ENCODE assay signal across 20 cellular contexts in the genomic region with DNA sequence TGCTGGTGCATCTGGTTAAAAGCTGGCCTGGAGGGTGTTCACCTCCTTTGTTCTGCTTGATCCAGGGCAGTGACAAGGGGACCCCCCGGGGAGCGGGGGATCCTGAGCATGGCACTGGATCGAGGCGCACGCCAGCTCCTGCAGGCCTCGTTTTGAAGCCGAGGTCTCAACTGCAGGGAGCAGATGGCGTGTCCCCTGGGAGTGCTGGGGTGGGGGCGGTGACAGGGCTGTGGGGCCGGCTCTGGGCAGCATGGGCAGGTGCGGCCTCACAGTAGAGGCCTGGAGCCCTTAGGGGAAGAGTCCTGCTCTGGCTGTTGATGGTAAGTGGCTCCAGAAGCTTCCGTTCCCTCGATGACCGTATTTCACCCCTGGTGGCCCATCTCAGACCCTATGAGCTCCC. TPM values are rescaled to one million over a fixed set of nuclear protein-coding genes. Genes with fewer than 3 reads are reported as not detected.
DNase-seq lines count a peak whose midpoint lies in the region; ATAC-seq lines count a peak whose summit lies in the region.
"Had no signal": no experiment of that assay in that cellular context is flagged by ENCODE, and none has a peak within 500 bp of the region (broad histone marks: within the 10 kb centered on the region; RNA-seq: fewer than 3 reads in every experiment).

No MANE protein-coding gene starts in this region.

- H3K4me1 Mint-ChIP-seq in effector memory CD8-positive, alpha-beta T cell (ENCODE audit: low read depth in 2 of 2), result peaks cover 8 to 12% of the 10 kb centered on the region in 2 donors

- peak; percentile 79 for DNase-seq in NCI-H1694 treated with DMSO at 0.1 percent for 48 hours (lab: John Stamatoyannopoulos, UW)
- DNase-seq in NCI-H1694 (lab: John Stamatoyannopoulos, UW), result no peak
- DNase-seq in NAMALWA (ENCODE audit: low spot score), result peak; percentile 50
- peak; percentile 81 to 83 for DNase-seq in SJCRH30
- DNase-seq in retina, result peak; percentile 58
- DNase-seq in T1000 (lab: John Stamatoyannopoulos, UW), result no peak
- no peak for DNase-seq in effector memory CD8-positive, alpha-beta T cell
- DNase-seq: CD8-positive, alpha-beta T cell; NCI-H1105 treated with DMSO at 0.1 percent for 48 hours; NCI-H2029 treated with DMSO at 0.1 percent for 48 hours; NCI-H345; NCI-H774; Peyer's patch; T-helper 17 cell had no signal

- H3K4me1 ChIP-seq in SJCRH30, result peaks cover 39% of the 10 kb centered on the region

- H3K36me3 ChIP-seq in SJCRH30, result no peaks in the 10 kb centered on the region
- H3K36me3 ChIP-seq: Peyer's patch had no signal

- H3K9me3 Mint-ChIP-seq in effector memory CD8-positive, alpha-beta T cell, result no peaks in the 10 kb centered on the region
- H3K9me3 Mint-ChIP-seq: CD8-positive, alpha-beta T cell had no signal

- H3K27me3 ChIP-seq in SJCRH30, result no peaks in the 10 kb centered on the region
- H3K27me3 ChIP-seq: Peyer's patch had no signal

- no peak overlapping the region for H3K4me3 Mint-ChIP-seq in effector memory CD8-positive, alpha-beta T cell
- H3K4me3 Mint-ChIP-seq: CD8-positive, alpha-beta T cell; T-helper 17 cell had no signal

- no peak overlapping the region for H3K27ac ChIP-seq in SJCRH30
- H3K27ac ChIP-seq: A549, HL-60, Peyer's patch had no signal

- no peak for ATAC-seq in effector memory CD8-positive, alpha-beta T cell (replicated peaks)
- ATAC-seq in HG03196 (IDR thresholded peaks at IDR 0.05; ENCODE audit: unreplicated experiment), result no peak
- ATAC-seq: A549; CD8-positive, alpha-beta T cell; GM12878; HCT116; K562; T-helper 17 cell had no signal

- no peaks in the 10 kb centered on the region for H3K27me3 Mint-ChIP-seq in effector memory CD8-positive, alpha-beta T cell
- H3K27me3 Mint-ChIP-seq: T-helper 17 cell had no signal

- peaks cover 2% of the 10 kb centered on the region for H3K36me3 Mint-ChIP-seq in effector memory CD8-positive, alpha-beta T cell (ENCODE audit: insufficient read depth)

- H3K4me3 ChIP-seq in SJCRH30, result no peak overlapping the region
- H3K4me3 ChIP-seq: A549, GM12878, K562, Peyer's patch had no signal

- no peak overlapping the region for H3K27ac Mint-ChIP-seq in effector memory CD8-positive, alpha-beta T cell
- H3K27ac Mint-ChIP-seq: CD8-positive, alpha-beta T cell; T-helper 17 cell had no signal

- no peaks in the 10 kb centered on the region for H3K9me3 ChIP-seq in SJCRH30 (replicated peaks)
- H3K9me3 ChIP-seq: A549, Peyer's patch had no signal

RNA-seq across cellular contexts. Expression of gene CRTC1, which starts 51.8 kb away (rescaled TPM):
- total RNA-seq in SJCRH30 (2014; rRNA removed; shearing (Covaris generic)), result 2.4 and 3.5 TPM in 2 replicates

RNA-seq across cellular contexts. Expression of gene COMP, which starts 55.8 kb away (rescaled TPM):
- not detected in 2 replicates for total RNA-seq in SJCRH30 (2014; rRNA removed; shearing (Covaris generic))
- total RNA-seq: CD8-positive, alpha-beta T cell; GM12878; T-helper 17 cell had no signal

Comparison
In these comparisons a context has a peak if more than half of its experiments do, and no peak if none do; other contexts are left out.
1. DNase-seq: peak in NCI-H1694 treated with DMSO at 0.1 percent for 48 hours (single experiment), NAMALWA (single experiment), SJCRH30 (2 of 2) and retina (single experiment); none in NCI-H1694 (single experiment), T1000 (single experiment) and effector memory CD8-positive, alpha-beta T cell (0 of 3).